ENCODE assay signal across 10 cellular contexts in the genomic region with DNA sequence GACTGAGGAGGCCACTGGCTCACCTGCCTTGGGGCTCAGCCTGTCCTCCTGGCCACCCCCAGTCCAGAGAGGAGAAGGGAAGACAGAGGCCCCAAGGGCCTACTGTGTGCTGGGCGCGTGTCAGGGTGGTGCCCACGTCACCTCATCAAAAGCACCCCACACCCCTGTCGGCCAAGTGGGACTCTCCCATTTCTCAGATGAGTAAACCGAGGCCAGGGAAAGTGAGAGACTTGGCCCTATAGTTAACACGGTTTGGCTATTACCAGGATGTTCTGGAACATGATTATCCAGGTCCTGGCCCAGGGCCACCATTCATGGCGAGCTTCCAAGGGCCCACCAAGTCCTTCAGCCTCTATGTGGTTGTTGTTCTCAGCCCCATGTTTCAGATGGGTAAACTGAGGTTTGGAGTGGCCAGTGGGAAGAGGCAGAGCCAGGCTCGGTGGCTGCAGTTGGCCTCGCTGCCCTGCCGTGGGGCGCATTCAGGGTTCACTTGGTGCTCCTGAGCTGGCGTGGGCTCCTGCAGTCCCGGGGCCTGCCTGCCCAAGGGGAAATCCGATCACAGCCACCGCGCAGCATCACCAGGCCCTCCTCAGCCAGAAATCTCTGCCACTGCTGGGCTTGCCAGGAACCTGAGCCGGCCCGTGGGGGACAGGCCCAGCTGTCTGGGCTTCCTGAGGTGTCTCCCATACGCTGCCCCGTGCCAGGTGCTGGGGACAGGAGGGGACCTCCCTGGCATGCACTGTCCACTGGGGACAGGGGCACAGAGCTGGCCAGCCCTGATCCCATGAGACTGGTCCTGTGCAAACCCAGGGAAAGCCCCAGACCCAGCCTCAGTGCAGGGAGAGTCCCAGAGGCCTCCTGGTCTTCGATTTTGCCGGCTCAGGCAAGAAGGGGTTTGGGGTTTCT. TPM values are rescaled to one million over a fixed set of nuclear protein-coding genes. Genes with fewer than 3 reads are reported as not detected.
DNase-seq lines count a peak whose midpoint lies in the region; ATAC-seq and TF ChIP-seq lines count a peak whose summit lies in the region.
"Had no signal": no experiment of that assay in that cellular context is flagged by ENCODE, and none has a peak within 500 bp of the region (broad histone marks: within the 10 kb centered on the region; RNA-seq: fewer than 3 reads in every experiment).

No MANE protein-coding gene starts in this region.

- peak overlapping the region; percentile 64 to 76 (median 72) for H3K27ac ChIP-seq in gastrocnemius medialis

- no peak overlapping the region for H3K4me3 ChIP-seq in gastrocnemius medialis

- intact Hi-C loops in gastrocnemius medialis (cut with DNase I; ENCODE audit: low total_unique reads) = no loop called here
- intact Hi-C loops in posterior cingulate gyrus (cut with DNase I) = no loop called here

- TF ChIP-seq POLR2A in gastrocnemius medialis (IDR thresholded peaks at IDR 0.05) = no peak

- no peaks in the 10 kb centered on the region for H3K9me3 ChIP-seq in gastrocnemius medialis

- DNase-seq in gastrocnemius medialis = peak; percentile 36 to 84
- no peak for DNase-seq in hepatic stellate cell (ENCODE audit: low spot score)
- DNase-seq in posterior cingulate gyrus = no peak
- no peak for DNase-seq in T1000 (lab: John Stamatoyannopoulos, UW)
- DNase-seq in NOMO-1 treated with dmso at 0.1 percent for 144 hours (lab: John Stamatoyannopoulos, UW; ENCODE audit: unreplicated experiment) = no peak
- DNase-seq: activated CD4-positive, alpha-beta T cell treated with anti-CD3 and anti-CD28 coated beads, Interleukin-2, amount 50 U/mL, for 1 hour; kidney glomerular epithelial cell had no signal

- no peaks in the 10 kb centered on the region for H3K36me3 ChIP-seq in gastrocnemius medialis

- peaks cover 0 to 6% of the 10 kb centered on the region in 2 donors for H3K4me1 ChIP-seq in gastrocnemius medialis

- no peaks in the 10 kb centered on the region for H3K27me3 ChIP-seq in gastrocnemius medialis

- TF ChIP-seq CTCF in gastrocnemius medialis (IDR thresholded peaks at IDR 0.05 in 4 of 5, conservative IDR thresholded peaks at IDR 0.05 in 1 of 5) = no peak

- ATAC-seq in GM18870 (IDR thresholded peaks at IDR 0.05; ENCODE audit: unreplicated experiment) (peak; percentile 61), GM21786 (IDR thresholded peaks at IDR 0.05; ENCODE audit: unreplicated experiment) (peak; percentile 69), HG03565 (IDR thresholded peaks at IDR 0.05; ENCODE audit: unreplicated experiment) (peak; percentile 43), gastrocnemius medialis (peak; percentile 69 to 87)

- in situ Hi-C loops in gastrocnemius medialis (cut with MboI; ENCODE audit: low sequenced_read_pairs in 4 of 4) = no loop called here

RNA-seq across cellular contexts. Expression of gene ACTB, which starts 10.9 kb away (rescaled TPM):
- total RNA-seq in gastrocnemius medialis = 100 to 1,000 TPM; 174 to 628 (median 303) TPM

RNA-seq across cellular contexts. Expression of gene FBXL18, which starts 27.7 kb away (rescaled TPM):
- total RNA-seq in gastrocnemius medialis = 10 to 100 TPM in 2 of 4 donors, 1 to 10 TPM in 2; 6.9 to 11.4 (median 10.6) TPM

RNA-seq across cellular contexts. Expression of gene FSCN1, which starts 51.3 kb away (rescaled TPM):
- 1 to 10 TPM; 1.6 to 4.7 (median 2.9) TPM for total RNA-seq in gastrocnemius medialis

Comparison
In these comparisons a context has a peak if more than half of its experiments do, and no peak if none do; other contexts are left out.
1. DNase-seq: peak in gastrocnemius medialis (2 of 2); none in hepatic stellate cell (single experiment), posterior cingulate gyrus (0 of 10), T1000 (single experiment) and NOMO-1 treated with dmso at 0.1 percent for 144 hours (single experiment).
2. Peak in every context shown above with its lines, with median percentiles within 50 percentile points of each other: ATAC-seq.